ENCODE assay signal across 8 cellular contexts in the genomic region with DNA sequence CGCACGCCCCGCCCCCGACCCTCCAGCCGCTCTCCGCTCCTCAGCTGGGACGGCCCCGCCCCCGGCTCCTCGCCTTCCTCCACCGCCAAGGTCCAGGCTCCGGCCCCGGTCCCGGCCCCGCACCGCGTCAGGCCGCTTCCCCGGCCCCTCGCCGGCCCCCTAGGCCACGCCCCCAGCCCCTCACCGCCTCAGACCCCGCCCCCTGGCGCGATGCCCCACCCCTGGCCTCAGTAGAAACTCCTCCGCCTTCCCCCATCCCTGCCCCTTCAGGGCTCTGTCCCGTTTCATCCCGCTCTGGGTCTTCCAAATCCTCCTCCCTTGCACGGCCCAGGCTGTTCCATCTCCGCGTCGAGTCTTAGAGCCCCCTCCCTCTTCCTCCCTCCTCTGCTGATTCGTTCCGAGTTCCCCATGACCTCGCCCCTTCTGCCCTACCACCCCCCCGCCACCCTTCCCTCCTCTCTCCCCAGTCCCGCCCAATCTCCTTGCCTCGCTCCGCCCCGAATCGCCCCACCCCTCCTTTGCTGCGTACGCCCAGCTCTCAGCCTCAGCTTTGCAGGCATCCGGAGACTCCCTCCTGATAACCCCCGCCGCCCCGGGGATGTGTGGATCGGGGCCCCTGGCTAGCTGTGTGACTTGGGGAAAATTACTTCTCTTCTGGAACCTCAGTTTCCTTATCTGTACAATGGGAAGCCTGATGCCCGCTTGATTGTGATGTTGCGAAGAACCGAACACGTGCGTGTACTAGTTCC. TPM values are rescaled to one million over a fixed set of nuclear protein-coding genes. Genes with fewer than 3 reads are reported as not detected.
DNase-seq lines count a peak whose midpoint lies in the region; ATAC-seq and TF ChIP-seq lines count a peak whose summit lies in the region.

No MANE protein-coding gene starts in this region.

- H3K4me1 ChIP-seq in A673 (ENCODE audit: insufficient read depth, low read length, poor library complexity, severe bottlenecking), result peaks cover 6% of the 10 kb centered on the region

- peak overlapping the region; percentile 65 for H3K27ac ChIP-seq in A673 (ENCODE audit: low read depth, low read length, poor library complexity, severe bottlenecking)
- H3K27ac ChIP-seq in substantia nigra (ENCODE audit: low read depth, low read length, poor library complexity, severe bottlenecking), result peak overlapping the region; percentile 38

- intact Hi-C loops in A673 (cut with micrococcal nuclease; ENCODE audit: unreplicated experiment), result no loop called here

- ATAC-seq in GM18907 (IDR thresholded peaks at IDR 0.05; ENCODE audit: unreplicated experiment), result peak; percentile 47

- CTCF ChIA-PET in A673 (lab: Charles Lee), result interaction anchor here (0.6 to 1.2 kb wide), 4 partner anchors 13 to 441 kb away, joined by 3 to 16 read pairs (median 8); no protein-coding TSS in a partner anchor

- no peaks in the 10 kb centered on the region for H3K36me3 ChIP-seq in A673 (ENCODE audit: insufficient read depth, low read length, poor library complexity, severe bottlenecking)

- H3K9me3 ChIP-seq in A673 (ENCODE audit: low read depth, low read length, poor library complexity, severe bottlenecking), result no peaks in the 10 kb centered on the region

- POLR2A ChIA-PET in A673 (lab: Charles Lee; ENCODE audit: low non-redundant PET), result no interaction called here

- H3K27me3 ChIP-seq in A673 (replicated peaks; ENCODE audit: insufficient read depth, low read depth, low read length, poor library complexity), result no peaks in the 10 kb centered on the region

- DNase-seq in A673 (ENCODE audit: low spot score) (peak; percentile 94), LoVo (ENCODE audit: low spot score) (peak; percentile 86), SK-N-DZ (ENCODE audit: low spot score) (peak; percentile 92), glomerular endothelial cell (ENCODE audit: extremely low read depth, low read depth, low spot score) (peak; percentile 31), nucleus accumbens (lab: John Stamatoyannopoulos, UW) (peak in 54 of 56 donors; percentile 32 to 88 (median 76)), substantia nigra (lab: John Stamatoyannopoulos, UW) (peak in 48 of 49 donors; percentile 32 to 87 (median 72))
- peak; percentile 92 for DNase-seq in activated naive CD4-positive, alpha-beta T cell treated with anti-CD3 and anti-CD28 coated beads, Interleukin-2, amount 50 U/mL, for 16 hours

- no TSS peak for BruUV-seq in A673 (replicated peaks; lab: Mats Ljungman, UMichigan)

- peak overlapping the region; percentile 68 for H3K4me3 ChIP-seq in A673 (ENCODE audit: low read depth, low read length, poor library complexity, severe bottlenecking)

- no peak for TF ChIP-seq CTCF in A673 (conservative IDR thresholded peaks at IDR 0.05; ENCODE audit: low read depth, low read length)

RNA-seq across cellular contexts. Expression of gene ASAP3, which starts 0.4 kb away (rescaled TPM):
- total RNA-seq in A673 (2021) (7.8 and 13.8 TPM in 2 replicates), glomerular endothelial cell (9.8 and 10.6 TPM in 2 replicates)
- 23.6 and 31.0 TPM in 2 replicates for polyA plus RNA-seq in SK-N-DZ (2014; cell fraction: cytosol; rRNA removed)
- 63.4 and 72.7 TPM in 2 replicates for polyA plus RNA-seq in SK-N-DZ (2014; cell fraction: nucleus; rRNA removed)

RNA-seq across cellular contexts. Expression of gene E2F2, which starts 46.6 kb away (rescaled TPM):
- total RNA-seq in A673 (2021) (45.0 and 46.1 TPM in 2 replicates), glomerular endothelial cell (0.10 and 0.82 TPM in 2 replicates)
- 26.6 and 31.0 TPM in 2 replicates for polyA plus RNA-seq in SK-N-DZ (2014; cell fraction: cytosol; rRNA removed)
- polyA plus RNA-seq in SK-N-DZ (2014; cell fraction: nucleus; rRNA removed), result 19.0 and 22.7 TPM in 2 replicates

RNA-seq across cellular contexts. Expression of gene TCEA3, which starts 59.9 kb away (rescaled TPM):
- total RNA-seq in A673 (2021), result 0.76 and 0.99 TPM in 2 replicates
- 3.1 and 3.5 TPM in 2 replicates for polyA plus RNA-seq in SK-N-DZ (2014; cell fraction: cytosol; rRNA removed)
- polyA plus RNA-seq in SK-N-DZ (2014; cell fraction: nucleus; rRNA removed), result 1.3 and 7.9 TPM in 2 replicates
- 0.10 and 0.70 TPM in 2 replicates for total RNA-seq in glomerular endothelial cell

Comparison
In these comparisons a context has a peak if more than half of its experiments do, and no peak if none do; other contexts are left out.
1. Peak in every context shown above with its lines: DNase-seq, ATAC-seq, H3K4me3 ChIP-seq and H3K27ac ChIP-seq.
2. DNase-seq: peak in every context shown above with its lines; median percentile 94 in A673; 92 in SK-N-DZ; 92 in activated naive CD4-positive, alpha-beta T cell treated with anti-CD3 and anti-CD28 coated beads, Interleukin-2, amount 50 U/mL, for 16 hours; 86 in LoVo; 76 in nucleus accumbens; 72 in substantia nigra; 31 in glomerular endothelial cell.
3. RNA of gene E2F2, which starts 46.6 kb away (total RNA-seq): 45.0 to 46.1 TPM in A673; 0.10 to 0.82 TPM in glomerular endothelial cell; every median in the first group is over 10 times any median in the second.